In genomic region chr20:41047279-41047974, GRCh38 we compare ENCODE assay signal across 8 cellular contexts. TPM values are rescaled to one million over a fixed set of nuclear protein-coding genes. Genes with fewer than 3 reads are reported as not detected.
DNase-seq lines count a peak whose midpoint lies in the region; ATAC-seq and TF ChIP-seq lines count a peak whose summit lies in the region.

No MANE protein-coding gene starts in this region.

- 77% methylated on average over 5 of the region's 5 CpGs for WGBS in mammary epithelial cell (ENCODE audit: low coverage, missing lambda C conversion rate)
- no CpG with 5 or more reads among the region's 5 CpGs for whole genome bisulfite sequencing in trophoblast cell (ENCODE audit: extremely low coverage, insufficient coverage, insufficient read length)

- H3K36me3 ChIP-seq in mammary epithelial cell (ENCODE audit: insufficient read depth, low read length) (peaks cover 2% of the 10 kb centered on the region), neutrophil (no peaks in the 10 kb centered on the region), trophoblast cell (ENCODE audit: control insufficient read depth in 1 of 2, insufficient read depth in 2 of 2, low read length in 2 of 2) (peaks cover 0 to 4% of the 10 kb centered on the region in 2 experiments), WERI-Rb-1 (peaks cover 6% of the 10 kb centered on the region; the same call in 1 of the 2 replicates)

- intact Hi-C loops in mammary epithelial cell (cut with micrococcal nuclease), result no loop called here

- no peak overlapping the region for H2AK5ac ChIP-seq in trophoblast cell (ENCODE audit: low read length)

- CTCF ChIA-PET in mammary epithelial cell (lab: Charles Lee; ENCODE audit: low non-redundant PET), result interaction anchor here (0.7 kb wide), 1 partner anchor 57 kb away, joined by 4 read pairs; no protein-coding TSS in a partner anchor

- H3K79me2 ChIP-seq in mammary epithelial cell (ENCODE audit: insufficient read depth, low read length) (peaks cover 100% of the 10 kb centered on the region), trophoblast cell (ENCODE audit: control insufficient read depth, insufficient read depth, low read length, poor library complexity) (peaks cover 11% of the 10 kb centered on the region)

- no peak overlapping the region for H3K14ac ChIP-seq in trophoblast cell (ENCODE audit: low read length)

- ATAC-seq in HG03378 (IDR thresholded peaks at IDR 0.05; ENCODE audit: unreplicated experiment) (peak; percentile 11), HG03521 (IDR thresholded peaks at IDR 0.05; ENCODE audit: unreplicated experiment) (no peak)

- no peak overlapping the region for H3K23ac ChIP-seq in trophoblast cell (ENCODE audit: low read length)

- no peak overlapping the region for H4K8ac ChIP-seq in trophoblast cell (ENCODE audit: low read depth, low read length)

- in situ Hi-C loops in mammary epithelial cell (cut with MboI; ENCODE audit: low sequenced_read_pairs in 2 of 2), result no loop called here

- H4K20me1 ChIP-seq in mammary epithelial cell (ENCODE audit: insufficient read depth, low read length), result no peaks in the 10 kb centered on the region

- H3K9me3 ChIP-seq in mammary epithelial cell (replicated peaks; ENCODE audit: insufficient read depth, low read length) (no peaks in the 10 kb centered on the region), neutrophil (no peaks in the 10 kb centered on the region), trophoblast cell (ENCODE audit: insufficient read depth, low read depth, low read length) (no peaks in the 10 kb centered on the region), WERI-Rb-1 (ENCODE audit: severe bottlenecking) (no peaks in the 10 kb centered on the region)

- peaks cover 41% of the 10 kb centered on the region for H3K4me1 ChIP-seq in mammary epithelial cell (ENCODE audit: insufficient read depth, low read length)
- H3K4me1 ChIP-seq in neutrophil (ENCODE audit: control insufficient read depth in 1 of 2, insufficient read depth in 1 of 2, low read depth in 1 of 2, low read length in 1 of 2), result peaks cover 50% of the 10 kb centered on the region in 2 experiments
- H3K4me1 ChIP-seq in trophoblast cell (ENCODE audit: control insufficient read depth in 1 of 2, insufficient read depth in 2 of 2, low read length in 2 of 2), result peaks cover 8 to 10% of the 10 kb centered on the region in 2 experiments

- H3K4me3 ChIP-seq in mammary epithelial cell (replicated peaks in 1 of 3; ENCODE audit: insufficient read depth in 1 of 3, low read depth in 2 of 3, low read length in 3 of 3) (peak overlapping the region; percentile 27 to 47 (median 39)), neutrophil (ENCODE audit: low read depth in 1 of 2, low read length in 1 of 2) (no peak overlapping the region), trophoblast cell (ENCODE audit: low read depth, low read length) (no peak overlapping the region), WERI-Rb-1 (ENCODE audit: low read depth, low read length) (no peak overlapping the region)

- H3K79me1 ChIP-seq in trophoblast cell (ENCODE audit: low read length), result no peaks in the 10 kb centered on the region

- TF ChIP-seq CTCF in mammary epithelial cell (conservative IDR thresholded peaks at IDR 0.05 in 1 of 2, IDR thresholded peaks at IDR 0.05 in 1 of 2; ENCODE audit: extremely low read depth in 1 of 2, insufficient read depth in 1 of 2, low read depth in 1 of 2, low read length in 2 of 2), result no peak
- TF ChIP-seq CTCF in neutrophil (IDR thresholded peaks at IDR 0.05), result no peak
- no peak for TF ChIP-seq CTCF in WERI-Rb-1 (IDR thresholded peaks at IDR 0.05; ENCODE audit: low read depth, low read length)

- H3K9ac ChIP-seq in mammary epithelial cell (ENCODE audit: insufficient read depth, low read length) (no peak overlapping the region), trophoblast cell (ENCODE audit: low read length) (no peak overlapping the region)

- DNase-seq in ELR (ENCODE audit: low read depth) (peak; percentile 25), mammary epithelial cell (no peak), trophoblast cell (no peak), WERI-Rb-1 (no peak)
- no peak for DNase-seq in effector CD4-positive, alpha-beta T cell

- H2BK120ac ChIP-seq in trophoblast cell (ENCODE audit: insufficient read depth, low read length, poor library complexity), result no peak overlapping the region

- H2AFZ ChIP-seq in mammary epithelial cell (ENCODE audit: low read depth, low read length) (no peak overlapping the region), trophoblast cell (ENCODE audit: insufficient read depth, low read length, poor library complexity) (no peak overlapping the region)

- no peak overlapping the region for H4K91ac ChIP-seq in trophoblast cell (ENCODE audit: low read depth, low read length)

- no peak overlapping the region for H2BK5ac ChIP-seq in trophoblast cell (ENCODE audit: low read depth, low read length, poor library complexity)

- no peak overlapping the region for H4K12ac ChIP-seq in trophoblast cell (ENCODE audit: low read depth, low read length)

- H2BK12ac ChIP-seq in trophoblast cell (ENCODE audit: low read length), result no peak overlapping the region

- dilution Hi-C loops in mammary epithelial cell (cut with HindIII; ENCODE audit: low sequenced_read_pairs), result no loop called here

- peak overlapping the region; percentile 33 for H3K27ac ChIP-seq in mammary epithelial cell (ENCODE audit: insufficient read depth, low read depth, low read length)
- peak overlapping the region; percentile 49 for H3K27ac ChIP-seq in neutrophil
- H3K27ac ChIP-seq in trophoblast cell (ENCODE audit: low read depth, low read length), result no peak overlapping the region
- H3K27ac ChIP-seq in WERI-Rb-1, result no peak overlapping the region

- no peaks in the 10 kb centered on the region for H3K27me3 ChIP-seq in mammary epithelial cell (ENCODE audit: insufficient read depth, low read length)
- H3K27me3 ChIP-seq in neutrophil, result no peaks in the 10 kb centered on the region
- H3K27me3 ChIP-seq in trophoblast cell (ENCODE audit: insufficient read depth, low read length), result no peaks in the 10 kb centered on the region
- no peaks in the 10 kb centered on the region for H3K27me3 ChIP-seq in WERI-Rb-1 (ENCODE audit: insufficient read depth, low read depth, severe bottlenecking)

- no peak overlapping the region for H3K4ac ChIP-seq in trophoblast cell (ENCODE audit: low read depth, low read length)

- H3K18ac ChIP-seq in trophoblast cell (ENCODE audit: low read length), result no peak overlapping the region

- no TSS peak for BruUV-seq in mammary epithelial cell (replicated peaks; lab: Mats Ljungman, UMichigan)

- peak overlapping the region; percentile 81 for H3K4me2 ChIP-seq in mammary epithelial cell (ENCODE audit: insufficient read depth, low read depth, low read length)
- no peak overlapping the region for H3K4me2 ChIP-seq in trophoblast cell (ENCODE audit: low read length)

RNA-seq across cellular contexts. Expression of gene TOP1, which starts 18.8 kb away (rescaled TPM):
- 10 to 100 TPM; 13.2 to 92.0 TPM for total RNA-seq in mammary epithelial cell
- polyA plus RNA-seq in mammary epithelial cell, result 10.6 TPM
- 21.7 TPM for polyA minus RNA-seq in mammary epithelial cell
- 225 and 236 TPM in 2 replicates for polyA plus RNA-seq in trophoblast cell (2013)

Comparison
In these comparisons a context has a peak if more than half of its experiments do, and no peak if none do; other contexts are left out.
1. H3K27ac ChIP-seq: peak in mammary epithelial cell (single experiment) and neutrophil (single experiment); none in trophoblast cell (single experiment) and WERI-Rb-1 (single experiment).
2. H3K4me3 ChIP-seq: peak in mammary epithelial cell (3 of 3); none in neutrophil (0 of 2), trophoblast cell (single experiment) and WERI-Rb-1 (single experiment).